12 cellular contexts compared by ENCODE assay signal in the genomic region with DNA sequence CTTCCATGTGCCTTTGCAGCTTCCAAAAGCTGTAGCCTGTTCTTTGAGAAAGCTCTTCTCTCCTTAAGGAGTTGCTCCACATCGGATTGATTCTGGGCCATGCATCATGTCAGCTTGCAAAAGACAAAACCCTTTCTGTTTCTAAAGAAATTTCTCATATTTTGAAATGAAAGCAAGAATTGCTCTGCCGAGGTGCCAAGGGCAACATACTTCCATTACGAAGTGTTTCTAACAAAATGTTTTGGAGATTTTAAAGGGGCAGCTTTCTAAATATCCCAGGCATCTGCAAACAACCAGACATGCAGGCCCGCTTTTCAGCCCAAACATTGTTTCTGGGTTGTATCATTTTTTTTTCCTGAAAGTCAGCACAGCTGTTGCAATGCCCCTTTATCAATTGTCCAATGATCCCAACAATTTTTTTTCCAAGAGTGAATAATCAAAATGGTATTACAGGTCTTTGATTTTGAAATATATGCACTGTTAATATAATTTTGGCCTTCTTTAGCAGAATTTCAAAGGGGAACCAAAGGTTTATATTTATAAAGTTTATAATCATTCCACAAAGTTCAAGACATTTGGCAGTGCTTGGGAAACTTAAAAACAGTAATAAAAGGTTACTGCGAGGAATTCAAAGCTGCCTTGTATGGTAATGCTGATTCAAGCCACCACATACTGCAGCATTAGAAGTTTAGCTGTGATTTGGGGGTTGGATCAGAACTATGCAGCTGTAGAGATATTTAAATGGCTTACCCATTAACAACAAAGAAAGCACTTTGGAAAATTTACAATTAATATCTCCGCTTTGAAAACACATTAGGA.
DNase-seq lines count a peak whose midpoint lies in the region; ATAC-seq and TF ChIP-seq lines count a peak whose summit lies in the region.
"Had no signal": no experiment of that assay in that cellular context is flagged by ENCODE, and none has a peak within 500 bp of the region (broad histone marks: within the 10 kb centered on the region; RNA-seq: fewer than 3 reads in every experiment).

No MANE protein-coding gene starts in this region.

- H3K4me2 ChIP-seq in GM23338 (peak overlapping the region; percentile 65), hepatocyte (peak overlapping the region; percentile 35)

- H2AFZ ChIP-seq in GM23338 (peak overlapping the region; percentile 82; the same call in 1 of the 2 replicates), hepatocyte (no peak overlapping the region)

- H3K36me3 ChIP-seq in GM23338 (ENCODE audit: insufficient read depth) (no peaks in the 10 kb centered on the region), body of pancreas (replicated peaks in 1 of 2; ENCODE audit: insufficient read depth in 1 of 2, low read depth in 2 of 2) (no peaks in the 10 kb centered on the region), hepatocyte (replicated peaks; ENCODE audit: insufficient read depth, low read depth) (no peaks in the 10 kb centered on the region), stomach (no peaks in the 10 kb centered on the region)
- H3K36me3 ChIP-seq: neutrophil had no signal

- TF ChIP-seq POLR2A in body of pancreas (IDR thresholded peaks at IDR 0.05) (no peak), stomach (IDR thresholded peaks at IDR 0.05) (no peak)

- H3K27me3 ChIP-seq in GM23338 (ENCODE audit: insufficient read depth) = no peaks in the 10 kb centered on the region
- no peaks in the 10 kb centered on the region for H3K27me3 ChIP-seq in body of pancreas
- H3K27me3 ChIP-seq in hepatocyte = no peaks in the 10 kb centered on the region
- no peaks in the 10 kb centered on the region for H3K27me3 ChIP-seq in stomach

- no peaks in the 10 kb centered on the region for H3K9me3 ChIP-seq in body of pancreas
- no peaks in the 10 kb centered on the region for H3K9me3 ChIP-seq in hepatocyte (ENCODE audit: low read depth)
- H3K9me3 ChIP-seq in stomach = no peaks in the 10 kb centered on the region
- H3K9me3 ChIP-seq: neutrophil had no signal

- H4K20me1 ChIP-seq in GM23338 (replicated peaks; ENCODE audit: insufficient read depth) (no peaks in the 10 kb centered on the region), hepatocyte (ENCODE audit: insufficient read depth, poor library complexity, severe bottlenecking) (no peaks in the 10 kb centered on the region)

- peak overlapping the region; percentile 23; the same call in 1 of the 3 replicates for H3K4me3 Mint-ChIP-seq in GM23338
- no peak overlapping the region for H3K4me3 Mint-ChIP-seq in activated T-helper 1 cell treated with anti-CD3 and anti-CD28 coated beads, Interleukin-12 subunit alpha, Interleukin-12 subunit beta, Interleukin-2, Interleukin-4 antibody, amounts not matched to agents 30 ng/mL and 10 ng/mL and 1 ng/mL, durations not matched to agents 14 hours and 24 hours and 36 hours
- H3K4me3 Mint-ChIP-seq: activated naive CD4-positive, alpha-beta T cell treated with anti-CD3 and anti-CD28 coated beads, Interleukin-2, amount 50 U/mL, for 24 hours; IgD-negative memory B cell had no signal

- H3K9me2 ChIP-seq in GM23338 (ENCODE audit: insufficient read depth) (no peaks in the 10 kb centered on the region), hepatocyte (replicated peaks; ENCODE audit: insufficient read depth) (no peaks in the 10 kb centered on the region)

- TF ChIP-seq CTCF in GM23338 (conservative IDR thresholded peaks at IDR 0.05; ENCODE audit: low read depth in 2 of 2) (no peak), body of pancreas (IDR thresholded peaks at IDR 0.05) (no peak), hepatocyte (IDR thresholded peaks at IDR 0.05; ENCODE audit: poor library complexity) (no peak), stomach (IDR thresholded peaks at IDR 0.05) (no peak)

- H3K4me1 ChIP-seq in GM23338 (ENCODE audit: insufficient read depth) (peaks cover 21% of the 10 kb centered on the region), body of pancreas (peaks cover 7% of the 10 kb centered on the region), hepatocyte (ENCODE audit: insufficient read depth) (peaks cover 32% of the 10 kb centered on the region), stomach (peaks cover 0 to 34% (median 19%) of the 10 kb centered on the region in 4 donors)

- peaks cover 11% of the 10 kb centered on the region; the same call in 2 of the 3 replicates for H3K4me1 Mint-ChIP-seq in GM23338
- H3K4me1 Mint-ChIP-seq in activated T-helper 1 cell treated with anti-CD3 and anti-CD28 coated beads, Interleukin-12 subunit alpha, Interleukin-12 subunit beta, Interleukin-2, Interleukin-4 antibody, amounts not matched to agents 30 ng/mL and 10 ng/mL and 1 ng/mL, durations not matched to agents 14 hours and 24 hours and 36 hours (ENCODE audit: low read depth) = no peaks in the 10 kb centered on the region
- H3K4me1 Mint-ChIP-seq: activated naive CD4-positive, alpha-beta T cell treated with anti-CD3 and anti-CD28 coated beads, Interleukin-2, amount 50 U/mL, for 24 hours; IgD-negative memory B cell had no signal

- DNase-seq in GM23338 (ENCODE audit: low spot score) (no peak), body of pancreas (no peak), hepatocyte (ENCODE audit: low spot score) (no peak), stomach (no peak), pons (ENCODE audit: low spot score) (no peak), iPS-NIHi11 (ENCODE audit: low spot score) (no peak)
- no peak for DNase-seq in activated T-helper 1 cell treated with anti-CD3 and anti-CD28 coated beads, Interleukin-12 subunit alpha, Interleukin-12 subunit beta, Interleukin-2, Interleukin-4 antibody, amounts not matched to agents 30 ng/mL and 10 ng/mL and 1 ng/mL, durations not matched to agents 14 hours and 24 hours and 36 hours (ENCODE audit: low spot score)
- DNase-seq: NCI-H526 had no signal

- H3K79me2 ChIP-seq in GM23338 (replicated peaks; ENCODE audit: insufficient read depth) (no peaks in the 10 kb centered on the region), hepatocyte (no peaks in the 10 kb centered on the region)

- H3K4me3 ChIP-seq in GM23338 = no peak overlapping the region; the same call in 1 of the 2 replicates
- H3K4me3 ChIP-seq in body of pancreas = no peak overlapping the region
- no peak overlapping the region for H3K4me3 ChIP-seq in hepatocyte
- no peak overlapping the region for H3K4me3 ChIP-seq in stomach

- intact Hi-C loops in body of pancreas (cut with DNase I) = no loop called here
- intact Hi-C loops in stomach (cut with DNase I; ENCODE audit: low total_unique reads) = no loop called here
- intact Hi-C loops in activated T-helper 1 cell treated with anti-CD3 and anti-CD28 coated beads, Interleukin-12 subunit alpha, Interleukin-12 subunit beta, Interleukin-2, Interleukin-4 antibody, amounts not matched to agents 30 ng/mL and 10 ng/mL and 1 ng/mL, durations not matched to agents 14 hours and 24 hours and 36 hours (cut with micrococcal nuclease) = no loop called here

- H3F3A ChIP-seq in GM23338 (replicated peaks; ENCODE audit: low read depth) = no peaks in the 10 kb centered on the region

- H3K27me3 Mint-ChIP-seq in GM23338 (ENCODE audit: insufficient read depth, low read depth, poor library complexity) = no peaks in the 10 kb centered on the region
- peaks cover 18% of the 10 kb centered on the region for H3K27me3 Mint-ChIP-seq in activated T-helper 1 cell treated with anti-CD3 and anti-CD28 coated beads, Interleukin-12 subunit alpha, Interleukin-12 subunit beta, Interleukin-2, Interleukin-4 antibody, amounts not matched to agents 30 ng/mL and 10 ng/mL and 1 ng/mL, durations not matched to agents 14 hours and 24 hours and 36 hours (ENCODE audit: insufficient read depth)

- 65 to 71% methylated on average over 6 of the region's 6 CpGs for WGBS in body of pancreas, 2 donors
- WGBS in hepatocyte (ENCODE audit: low lambda C conversion rate, missing lambda C conversion rate) = 58% methylated on average over 6 of the region's 6 CpGs
- 53 to 70% (median 64%) methylated on average over 6 of the region's 6 CpGs for WGBS in stomach, 5 donors

- peak; percentile 31; the same call in 2 of the 3 replicates for ATAC-seq in GM23338
- ATAC-seq in body of pancreas = peak; percentile 9
- ATAC-seq in HG02885 (IDR thresholded peaks at IDR 0.05; ENCODE audit: poor library complexity, unreplicated experiment) = no peak

- H3K27ac ChIP-seq in GM23338 (ENCODE audit: low read depth) = no peak overlapping the region
- no peak overlapping the region for H3K27ac ChIP-seq in body of pancreas
- H3K27ac ChIP-seq in hepatocyte = peak overlapping the region; percentile 42
- peak overlapping the region in 4 of 5 donors; percentile 65 to 82 (median 73) for H3K27ac ChIP-seq in stomach
- H3K27ac ChIP-seq: neutrophil had no signal

- H3K36me3 Mint-ChIP-seq in GM23338 (ENCODE audit: low read depth) = no peaks in the 10 kb centered on the region
- no peaks in the 10 kb centered on the region for H3K36me3 Mint-ChIP-seq in activated T-helper 1 cell treated with anti-CD3 and anti-CD28 coated beads, Interleukin-12 subunit alpha, Interleukin-12 subunit beta, Interleukin-2, Interleukin-4 antibody, amounts not matched to agents 30 ng/mL and 10 ng/mL and 1 ng/mL, durations not matched to agents 14 hours and 24 hours and 36 hours (ENCODE audit: low read depth)
- H3K36me3 Mint-ChIP-seq: activated naive CD4-positive, alpha-beta T cell treated with anti-CD3 and anti-CD28 coated beads, Interleukin-2, amount 50 U/mL, for 24 hours; IgD-negative memory B cell had no signal

- H3K27ac Mint-ChIP-seq in GM23338 = 0 out of 2 replicates have a peak overlapping the region, but pooled peaks have one; percentile 24
- no peak overlapping the region for H3K27ac Mint-ChIP-seq in activated T-helper 1 cell treated with anti-CD3 and anti-CD28 coated beads, Interleukin-12 subunit alpha, Interleukin-12 subunit beta, Interleukin-2, Interleukin-4 antibody, amounts not matched to agents 30 ng/mL and 10 ng/mL and 1 ng/mL, durations not matched to agents 14 hours and 24 hours and 36 hours
- H3K27ac Mint-ChIP-seq: activated naive CD4-positive, alpha-beta T cell treated with anti-CD3 and anti-CD28 coated beads, Interleukin-2, amount 50 U/mL, for 24 hours; IgD-negative memory B cell had no signal

- no peaks in the 10 kb centered on the region for H3K9me3 Mint-ChIP-seq in GM23338
- no peaks in the 10 kb centered on the region for H3K9me3 Mint-ChIP-seq in activated T-helper 1 cell treated with anti-CD3 and anti-CD28 coated beads, Interleukin-12 subunit alpha, Interleukin-12 subunit beta, Interleukin-2, Interleukin-4 antibody, amounts not matched to agents 30 ng/mL and 10 ng/mL and 1 ng/mL, durations not matched to agents 14 hours and 24 hours and 36 hours
- H3K9me3 Mint-ChIP-seq: activated naive CD4-positive, alpha-beta T cell treated with anti-CD3 and anti-CD28 coated beads, Interleukin-2, amount 50 U/mL, for 24 hours; IgD-negative memory B cell had no signal

- no peak for TF ChIP-seq EP300 in stomach (IDR thresholded peaks at IDR 0.05)

TF ChIP-seq in GM23338, 12 proteins besides CTCF, POLR2A, EP300 and RAD21 (continues in another document):
- TF ChIP-seq POLR2AphosphoS5 (IDR thresholded peaks at IDR 0.05; ENCODE audit: low read depth) = no peak

Comparison
In these comparisons a context has a peak if more than half of its experiments do, and no peak if none do; other contexts are left out.
1. H3K27ac ChIP-seq: peak in hepatocyte (single experiment) and stomach (4 of 5); none in GM23338 (single experiment) and body of pancreas (0 of 4).